Comparison of ENCODE assay signal across 8 cellular contexts in genomic region chr19:16325161-16325527, GRCh38. TPM values are rescaled to one million over a fixed set of nuclear protein-coding genes. Genes with fewer than 3 reads are reported as not detected.
DNase-seq lines count a peak whose midpoint lies in the region; ATAC-seq and TF ChIP-seq lines count a peak whose summit lies in the region.

No MANE protein-coding gene starts in this region.

- peaks cover 48 to 72% (median 55%) of the 10 kb centered on the region in 3 donors for H3K27me3 Mint-ChIP-seq in immature natural killer cell (ENCODE audit: low read depth in 3 of 3)
- H3K27me3 Mint-ChIP-seq in stimulated activated memory B cell treated with anti-CD40 and anti-IgM and Interleukin-4, amounts not matched to agents 10 μg/mL and 1 μg/mL and 100 μg/mL, for 72 hours, result no peaks in the 10 kb centered on the region
- H3K27me3 Mint-ChIP-seq in activated T-helper 17 cell treated with anti-CD3 and anti-CD28 coated beads, Interleukin-2, amount 50 U/mL, for 72 hours, result peaks cover 12% of the 10 kb centered on the region

- peak overlapping the region in 4 of 6 donors; percentile 60 to 93 (median 80) for H3K27ac Mint-ChIP-seq in immature natural killer cell
- no peak overlapping the region for H3K27ac Mint-ChIP-seq in stimulated activated memory B cell treated with anti-CD40 and anti-IgM and Interleukin-4, amounts not matched to agents 10 μg/mL and 1 μg/mL and 100 μg/mL, for 72 hours
- no peak overlapping the region for H3K27ac Mint-ChIP-seq in activated T-helper 17 cell treated with anti-CD3 and anti-CD28 coated beads, Interleukin-2, amount 50 U/mL, for 72 hours

- in situ Hi-C loops in astrocyte of the cerebellum (cut with HindIII; ENCODE audit: low sequenced_read_pairs), result no loop called here

- no peak for DNase-seq in AG04449 (ENCODE audit: low read depth, low spot score)
- peak; percentile 29 for DNase-seq in NCI-H69 (lab: John Stamatoyannopoulos, UW)
- no peak for DNase-seq in astrocyte of the cerebellum (ENCODE audit: low read depth)
- DNase-seq in immature natural killer cell, result no peak
- no peak for DNase-seq in AML-193 (lab: John Stamatoyannopoulos, UW)

- TF ChIP-seq CTCF in AG04449 (IDR thresholded peaks at IDR 0.05; ENCODE audit: insufficient read depth, low read length, missing control alignments), result peak; percentile 39
- no peak for TF ChIP-seq CTCF in astrocyte of the cerebellum (IDR thresholded peaks at IDR 0.05; ENCODE audit: low read depth, low read length, missing control alignments)

- peaks cover 40 to 42% (median 41%) of the 10 kb centered on the region in 3 donors for H3K36me3 Mint-ChIP-seq in immature natural killer cell
- H3K36me3 Mint-ChIP-seq in stimulated activated memory B cell treated with anti-CD40 and anti-IgM and Interleukin-4, amounts not matched to agents 10 μg/mL and 1 μg/mL and 100 μg/mL, for 72 hours, result peaks cover 27% of the 10 kb centered on the region
- peaks cover 30% of the 10 kb centered on the region for H3K36me3 Mint-ChIP-seq in activated T-helper 17 cell treated with anti-CD3 and anti-CD28 coated beads, Interleukin-2, amount 50 U/mL, for 72 hours (ENCODE audit: low read depth)

- POLR2A ChIA-PET in AG04449 (lab: Yijun Ruan, JAX), result interaction anchor here (0.5 to 2.2 kb wide), 12 partner anchors 10 to 373 kb away, joined by 3 to 77 read pairs (median 6); partner anchors contain the start of genes AP1M1 and TPM4

- H3K4me3 ChIP-seq in AG04449 (ENCODE audit: low read depth, low read length) (peak overlapping the region; percentile 88), astrocyte of the cerebellum (ENCODE audit: low read depth, low read length) (peak overlapping the region; percentile 59)

- H3K4me3 Mint-ChIP-seq in immature natural killer cell, result peak overlapping the region; percentile 60 to 80 (median 74)
- peak overlapping the region; percentile 72 for H3K4me3 Mint-ChIP-seq in stimulated activated memory B cell treated with anti-CD40 and anti-IgM and Interleukin-4, amounts not matched to agents 10 μg/mL and 1 μg/mL and 100 μg/mL, for 72 hours
- H3K4me3 Mint-ChIP-seq in activated T-helper 17 cell treated with anti-CD3 and anti-CD28 coated beads, Interleukin-2, amount 50 U/mL, for 72 hours, result no peak overlapping the region

- H3K9me3 Mint-ChIP-seq in immature natural killer cell, result peaks cover 0 to 9% (median 1%) of the 10 kb centered on the region in 6 donors
- no peaks in the 10 kb centered on the region for H3K9me3 Mint-ChIP-seq in stimulated activated memory B cell treated with anti-CD40 and anti-IgM and Interleukin-4, amounts not matched to agents 10 μg/mL and 1 μg/mL and 100 μg/mL, for 72 hours
- no peaks in the 10 kb centered on the region for H3K9me3 Mint-ChIP-seq in activated T-helper 17 cell treated with anti-CD3 and anti-CD28 coated beads, Interleukin-2, amount 50 U/mL, for 72 hours

- CTCF ChIA-PET in AG04449 (lab: Yijun Ruan, JAX), result no interaction called here

- H3K4me1 Mint-ChIP-seq in immature natural killer cell, result peaks cover 26 to 33% of the 10 kb centered on the region in 2 donors
- peaks cover 75% of the 10 kb centered on the region for H3K4me1 Mint-ChIP-seq in stimulated activated memory B cell treated with anti-CD40 and anti-IgM and Interleukin-4, amounts not matched to agents 10 μg/mL and 1 μg/mL and 100 μg/mL, for 72 hours
- H3K4me1 Mint-ChIP-seq in activated T-helper 17 cell treated with anti-CD3 and anti-CD28 coated beads, Interleukin-2, amount 50 U/mL, for 72 hours, result peaks cover 26% of the 10 kb centered on the region

- peak; percentile 8 for ATAC-seq in GM18909 (IDR thresholded peaks at IDR 0.05; ENCODE audit: poor library complexity, unreplicated experiment)
- peak; percentile 22 for ATAC-seq in stimulated activated memory B cell treated with anti-CD40 and anti-IgM and Interleukin-4, amounts not matched to agents 10 μg/mL and 1 μg/mL and 100 μg/mL, for 72 hours
- no peak for ATAC-seq in activated T-helper 17 cell treated with anti-CD3 and anti-CD28 coated beads, Interleukin-2, amount 50 U/mL, for 72 hours (replicated peaks)

RNA-seq across cellular contexts. Expression of gene KLF2, which starts 0.5 kb away (rescaled TPM):
- 100 to 1,000 TPM in 1 of 3 donors, 10 to 100 TPM in 2; 55.0 to 102 (median 91.0) TPM for polyA plus RNA-seq in immature natural killer cell
- total RNA-seq in activated T-helper 17 cell treated with anti-CD3 and anti-CD28 coated beads, Interleukin-2, amount 50 U/mL, for 72 hours, result 1 to 10 TPM; 1.9 to 9.9 TPM

Comparison
In these comparisons a context has a peak if more than half of its experiments do, and no peak if none do; other contexts are left out.
1. H3K27ac Mint-ChIP-seq: peak in immature natural killer cell (4 of 6); none in stimulated activated memory B cell treated with anti-CD40 and anti-IgM and Interleukin-4, amounts not matched to agents 10 μg/mL and 1 μg/mL and 100 μg/mL, for 72 hours (single experiment) and activated T-helper 17 cell treated with anti-CD3 and anti-CD28 coated beads, Interleukin-2, amount 50 U/mL, for 72 hours (single experiment).